Comparison of ENCODE assay signal across 8 cellular contexts in the genomic region with DNA sequence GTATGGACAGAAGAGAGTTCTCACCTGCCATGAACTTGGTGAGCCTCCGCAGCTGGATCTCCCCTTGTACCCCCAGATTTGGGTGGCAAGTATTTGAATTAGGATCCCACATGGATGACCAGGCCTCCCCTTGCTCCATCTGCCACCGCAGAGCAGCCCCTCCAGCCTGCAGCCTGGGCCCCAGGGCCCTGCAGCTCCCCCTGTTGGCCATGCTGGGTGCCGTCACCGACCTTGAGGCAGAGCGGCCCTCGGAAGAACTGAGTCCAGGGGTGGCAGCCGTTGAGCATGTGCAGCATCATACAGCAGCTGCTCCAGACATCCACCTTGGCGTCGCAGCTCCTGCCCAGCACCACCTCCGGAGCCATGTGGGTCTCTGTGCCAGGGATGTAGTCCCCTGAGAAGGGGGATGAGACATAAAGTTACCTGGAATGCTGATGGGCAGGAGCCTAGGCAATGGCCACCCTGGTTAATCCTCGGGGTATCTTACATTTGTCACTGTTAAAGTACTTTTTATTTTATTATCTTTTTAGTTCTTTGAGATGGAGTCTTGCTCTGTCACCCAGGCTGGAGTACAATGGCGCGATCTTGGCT. TPM values are rescaled to one million over a fixed set of nuclear protein-coding genes. Genes with fewer than 3 reads are reported as not detected.
DNase-seq lines count a peak whose midpoint lies in the region; ATAC-seq, FAIRE-seq and TF ChIP-seq lines count a peak whose summit lies in the region.

No MANE protein-coding gene starts in this region.

- no peak overlapping the region for H2AFZ ChIP-seq in keratinocyte (ENCODE audit: control insufficient read depth, low read length)

- no peak for ATAC-seq in GM18861 (IDR thresholded peaks at IDR 0.05; ENCODE audit: unreplicated experiment)
- ATAC-seq in GM19328 (IDR thresholded peaks at IDR 0.05; ENCODE audit: unreplicated experiment) = no peak

- H3K36me3 ChIP-seq in keratinocyte (ENCODE audit: control insufficient read depth in 2 of 2, extremely low read depth in 1 of 2, insufficient read depth in 2 of 2, low read length in 2 of 2) (peaks cover 53 to 58% of the 10 kb centered on the region in 2 experiments), vagina (peaks cover 0 to 71% of the 10 kb centered on the region in 2 donors)

- no peak overlapping the region for H3K9ac ChIP-seq in keratinocyte (ENCODE audit: control insufficient read depth, extremely low read depth, insufficient read depth, low read length)

- H3K4me1 ChIP-seq in keratinocyte (ENCODE audit: control insufficient read depth, extremely low read depth, insufficient read depth, low read length) = no peaks in the 10 kb centered on the region
- H3K4me1 ChIP-seq in vagina = no peaks in the 10 kb centered on the region

- peak; percentile 86 for DNase-seq in D341Med (ENCODE audit: low spot score)
- DNase-seq in NCI-H526 treated with DMSO at 0.1 percent for 48 hours (lab: John Stamatoyannopoulos, UW) = peak; percentile 6
- DNase-seq in activated effector memory CD4-positive, alpha-beta T cell treated with anti-CD3 and anti-CD28 coated beads, Interleukin-2, amount 50 U/mL, for 16 hours = peak; percentile 83
- no peak for DNase-seq in keratinocyte (ENCODE audit: low read depth, low spot score)
- peak; percentile 14 for DNase-seq in stimulated activated naive CD4-positive, alpha-beta T cell treated with Interleukin-2 at 50 U/mL for 16 hours (lab: John Stamatoyannopoulos, UW)
- no peak for DNase-seq in vagina (ENCODE audit: extremely low spot score in 2 of 2)

- no peak for TF ChIP-seq POLR2A in vagina (IDR thresholded peaks at IDR 0.05)

- H3K79me2 ChIP-seq in keratinocyte (ENCODE audit: control insufficient read depth, insufficient read depth, low read length) = no peaks in the 10 kb centered on the region

- dilution Hi-C loops in keratinocyte (cut with MboI; ENCODE audit: extremely low pct_ligation_motif_present, low sequenced_read_pairs) = no loop called here

- intact Hi-C loops in vagina (cut with DNase I) = no loop called here

- FAIRE-seq in keratinocyte (lab: Jason Lieb, UNC) = no peak

- H3K4me3 ChIP-seq in keratinocyte (ENCODE audit: control insufficient read depth in 2 of 3, extremely low read depth in 1 of 3, insufficient read depth in 2 of 3, low read depth in 1 of 3, low read length in 3 of 3) = no peak overlapping the region
- no peak overlapping the region for H3K4me3 ChIP-seq in vagina

- H3K27ac ChIP-seq in keratinocyte (ENCODE audit: control insufficient read depth, insufficient read depth, low read length) = no peak overlapping the region
- no peak overlapping the region for H3K27ac ChIP-seq in vagina

- no peaks in the 10 kb centered on the region for H4K20me1 ChIP-seq in keratinocyte (ENCODE audit: control insufficient read depth, extremely low read depth, insufficient read depth, low read length)

- peak; percentile 60 to 72 (median 69) for TF ChIP-seq CTCF in keratinocyte (optimal IDR thresholded peaks at IDR 0.05 in 1 of 3, IDR thresholded peaks at IDR 0.05 in 1 of 3, conservative IDR thresholded peaks at IDR 0.05 in 1 of 3; ENCODE audit: extremely low read depth in 1 of 3, insufficient read depth in 2 of 3, low read length in 3 of 3)
- TF ChIP-seq CTCF in vagina (IDR thresholded peaks at IDR 0.05) = no peak

- no peaks in the 10 kb centered on the region for H3K27me3 ChIP-seq in keratinocyte (ENCODE audit: control insufficient read depth, extremely low read depth, insufficient read depth, low read length)
- no peaks in the 10 kb centered on the region for H3K27me3 ChIP-seq in vagina

- H3K4me2 ChIP-seq in keratinocyte (ENCODE audit: control insufficient read depth, extremely low read depth, insufficient read depth, low read depth, low read length) = no peak overlapping the region

- H3K9me3 ChIP-seq in keratinocyte (ENCODE audit: control insufficient read depth, low read depth, low read length) (no peaks in the 10 kb centered on the region), vagina (no peaks in the 10 kb centered on the region)

- no peaks in the 10 kb centered on the region for H3K9me1 ChIP-seq in keratinocyte (ENCODE audit: control insufficient read depth, extremely low read depth, insufficient read depth, low read length)

RNA-seq across cellular contexts. Expression of gene SPATA32, which starts 9.0 kb away (rescaled TPM):
- 0.05 TPM in 1 of 3 replicates, not detected in the others for polyA plus RNA-seq in keratinocyte
- polyA plus RNA-seq in keratinocyte (2011; ENCODE audit: low read depth) = not detected
- polyA plus RNA-seq in keratinocyte (2011; cell fraction: cytosol; rRNA removed) = not detected in 2 replicates
- polyA plus RNA-seq in keratinocyte (2011; cell fraction: nucleus; rRNA removed) = 0.07 TPM in 1 of 2 replicates, not detected in the other
- not detected in 2 replicates for polyA plus RNA-seq in keratinocyte (2012; ENCODE audit: low replicate concordance)
- polyA minus RNA-seq in keratinocyte = not detected in 3 replicates
- not detected for polyA minus RNA-seq in keratinocyte (2011; cell fraction: cytosol; rRNA and poly(A)+ RNA removed)
- not detected in 2 replicates for polyA minus RNA-seq in keratinocyte (2011; cell fraction: nucleus; rRNA and poly(A)+ RNA removed)
- total RNA-seq in vagina = not detected

RNA-seq across cellular contexts. Expression of gene MAP3K14, which starts 45.9 kb away (rescaled TPM):
- 6.5 to 8.3 TPM (median 7.1 TPM) in 3 replicates for polyA plus RNA-seq in keratinocyte
- 2.8 TPM for polyA plus RNA-seq in keratinocyte (2011; ENCODE audit: low read depth)
- 3.2 and 4.9 TPM in 2 replicates for polyA plus RNA-seq in keratinocyte (2011; cell fraction: cytosol; rRNA removed)
- polyA plus RNA-seq in keratinocyte (2011; cell fraction: nucleus; rRNA removed) = 16.6 and 20.8 TPM in 2 replicates
- 3.3 and 5.9 TPM in 2 replicates for polyA plus RNA-seq in keratinocyte (2012; ENCODE audit: low replicate concordance)
- polyA minus RNA-seq in keratinocyte = 5.0 to 7.3 TPM (median 6.0 TPM) in 3 replicates
- 2.5 TPM for polyA minus RNA-seq in keratinocyte (2011; cell fraction: cytosol; rRNA and poly(A)+ RNA removed)
- polyA minus RNA-seq in keratinocyte (2011; cell fraction: nucleus; rRNA and poly(A)+ RNA removed) = 7.8 and 10.7 TPM in 2 replicates
- total RNA-seq in vagina = 9.8 TPM

RNA-seq across cellular contexts. Expression of gene FMNL1, which starts 49.2 kb away (rescaled TPM):
- 0.46 to 1.1 TPM (median 0.79 TPM) in 3 replicates for polyA plus RNA-seq in keratinocyte
- polyA plus RNA-seq in keratinocyte (2011; ENCODE audit: low read depth) = 3.1 TPM
- polyA plus RNA-seq in keratinocyte (2011; cell fraction: cytosol; rRNA removed) = 0.66 and 1.1 TPM in 2 replicates
- 3.3 and 3.5 TPM in 2 replicates for polyA plus RNA-seq in keratinocyte (2011; cell fraction: nucleus; rRNA removed)
- 1.6 and 2.0 TPM in 2 replicates for polyA plus RNA-seq in keratinocyte (2012; ENCODE audit: low replicate concordance)
- 0.29 to 2.5 TPM (median 0.36 TPM) in 3 replicates for polyA minus RNA-seq in keratinocyte
- 2.3 TPM for polyA minus RNA-seq in keratinocyte (2011; cell fraction: cytosol; rRNA and poly(A)+ RNA removed)
- 1.1 and 2.9 TPM in 2 replicates for polyA minus RNA-seq in keratinocyte (2011; cell fraction: nucleus; rRNA and poly(A)+ RNA removed)
- total RNA-seq in vagina = 22.1 TPM

Comparison
In these comparisons a context has a peak if more than half of its experiments do, and no peak if none do; other contexts are left out.
1. DNase-seq: peak in D341Med (single experiment), NCI-H526 treated with DMSO at 0.1 percent for 48 hours (single experiment), activated effector memory CD4-positive, alpha-beta T cell treated with anti-CD3 and anti-CD28 coated beads, Interleukin-2, amount 50 U/mL, for 16 hours (single experiment) and stimulated activated naive CD4-positive, alpha-beta T cell treated with Interleukin-2 at 50 U/mL for 16 hours (single experiment); none in keratinocyte (single experiment) and vagina (0 of 2).
2. CTCF ChIP-seq: peak in keratinocyte (3 of 3); none in vagina (0 of 3).